In genomic region chr20:12594410-12595130, GRCh38 we compare ENCODE assay signal across 14 cellular contexts.
DNase-seq lines count a peak whose midpoint lies in the region; ATAC-seq and TF ChIP-seq lines count a peak whose summit lies in the region.
"Had no signal": no experiment of that assay in that cellular context is flagged by ENCODE, and none has a peak within 500 bp of the region (broad histone marks: within the 10 kb centered on the region; RNA-seq: fewer than 3 reads in every experiment).

No MANE protein-coding gene starts in this region.

- H3K27ac Mint-ChIP-seq in GM23338, result peak overlapping the region; percentile 81
- H3K27ac Mint-ChIP-seq: dendritic cell treated with granulocyte-macrophage colony-stimulating factor and Interleukin-4, amounts not matched to agents 40 ng/mL and 50 ng/mL, for 4 days; immature natural killer cell had no signal

- H2AFZ ChIP-seq in GM23338 (peak overlapping the region; percentile 11; the same call in 1 of the 2 replicates), PC-3 (ENCODE audit: low read length) (no peak overlapping the region)

- H3K4me2 ChIP-seq in GM23338 (no peak overlapping the region), PC-3 (ENCODE audit: low read length) (no peak overlapping the region)

- DNase-seq in BE2C, result peak; percentile 31
- DNase-seq in GM23338 (ENCODE audit: low spot score), result peak; percentile 53
- DNase-seq in PC-3, result peak; percentile 4
- DNase-seq in inferior parietal cortex (ENCODE audit: extremely low spot score), result peak; percentile 40
- no peak for DNase-seq in 8988T
- DNase-seq in hepatic stellate cell (ENCODE audit: low spot score), result no peak
- DNase-seq in activated T-cell treated with anti-CD3 and anti-CD28 coated beads, Interleukin-2, amount 50 U/mL, for 1 hour, result no peak
- DNase-seq: immature natural killer cell, NCI-H1694, sigmoid colon had no signal

- H3K79me2 ChIP-seq in GM23338 (replicated peaks; ENCODE audit: insufficient read depth), result no peaks in the 10 kb centered on the region
- H3K79me2 ChIP-seq in PC-3 (ENCODE audit: low read length), result no peaks in the 10 kb centered on the region

- H3K36me3 ChIP-seq in BE2C, result no peaks in the 10 kb centered on the region
- no peaks in the 10 kb centered on the region for H3K36me3 ChIP-seq in GM23338 (ENCODE audit: insufficient read depth)
- no peaks in the 10 kb centered on the region for H3K36me3 ChIP-seq in PC-3 (ENCODE audit: low read depth, low read length)
- H3K36me3 ChIP-seq: sigmoid colon, suprapubic skin had no signal

- H3K4me1 Mint-ChIP-seq in GM23338, result peaks cover 50% of the 10 kb centered on the region
- H3K4me1 Mint-ChIP-seq: immature natural killer cell had no signal

- H3K4me1 ChIP-seq in BE2C, result peaks cover 6% of the 10 kb centered on the region
- H3K4me1 ChIP-seq in GM23338 (ENCODE audit: insufficient read depth), result peaks cover 29% of the 10 kb centered on the region; the same call in 1 of the 2 replicates
- H3K4me1 ChIP-seq in PC-3 (ENCODE audit: insufficient read depth, low read length), result no peaks in the 10 kb centered on the region
- H3K4me1 ChIP-seq: suprapubic skin had no signal

- POLR2A ChIA-PET in PC-3 (lab: Charles Lee; ENCODE audit: unreplicated experiment), result interaction anchor here (0.7 kb wide), 1 partner anchor 77 kb away, joined by 3 read pairs; no protein-coding TSS in a partner anchor

- no peaks in the 10 kb centered on the region; the same call in 2 of the 3 replicates for H3K36me3 Mint-ChIP-seq in GM23338 (ENCODE audit: low read depth)
- H3K36me3 Mint-ChIP-seq: immature natural killer cell had no signal

- H3K9ac ChIP-seq in PC-3 (ENCODE audit: low read length), result no peak overlapping the region

- H3K9me3 Mint-ChIP-seq in GM23338, result no peaks in the 10 kb centered on the region

- peaks cover 3% of the 10 kb centered on the region for H3K27me3 Mint-ChIP-seq in GM23338 (ENCODE audit: insufficient read depth, low read depth, poor library complexity)
- H3K27me3 Mint-ChIP-seq: dendritic cell treated with granulocyte-macrophage colony-stimulating factor and Interleukin-4, amounts not matched to agents 40 ng/mL and 50 ng/mL, for 4 days had no signal

- peak; percentile 63 for ATAC-seq in GM23338
- no peak for ATAC-seq in PC-3
- ATAC-seq in GM19397 (IDR thresholded peaks at IDR 0.05; ENCODE audit: unreplicated experiment), result no peak
- ATAC-seq: Panc1 had no signal

- H3K9me2 ChIP-seq in GM23338 (ENCODE audit: insufficient read depth) (no peaks in the 10 kb centered on the region), PC-3 (replicated peaks; ENCODE audit: low read length) (no peaks in the 10 kb centered on the region)

- intact Hi-C loops in PC-3 (cut with micrococcal nuclease), result no loop called here

- H3K27me3 ChIP-seq in BE2C (no peaks in the 10 kb centered on the region), GM23338 (ENCODE audit: insufficient read depth) (no peaks in the 10 kb centered on the region), PC-3 (ENCODE audit: low read length) (peaks cover 51% of the 10 kb centered on the region)
- H3K27me3 ChIP-seq: sigmoid colon, suprapubic skin had no signal

- no peak overlapping the region for H3K27ac ChIP-seq in GM23338 (ENCODE audit: low read depth)
- no peak overlapping the region for H3K27ac ChIP-seq in PC-3 (ENCODE audit: low read length)
- H3K27ac ChIP-seq: sigmoid colon, suprapubic skin had no signal

- H4K20me1 ChIP-seq in GM23338 (replicated peaks; ENCODE audit: insufficient read depth), result no peaks in the 10 kb centered on the region
- no peaks in the 10 kb centered on the region for H4K20me1 ChIP-seq in PC-3 (ENCODE audit: low read length)

- H3F3A ChIP-seq in GM23338 (replicated peaks; ENCODE audit: low read depth) (no peaks in the 10 kb centered on the region), PC-3 (ENCODE audit: low read length, unreplicated experiment) (no peaks in the 10 kb centered on the region)

- no peak overlapping the region for H3K4me3 Mint-ChIP-seq in GM23338
- H3K4me3 Mint-ChIP-seq: dendritic cell treated with granulocyte-macrophage colony-stimulating factor and Interleukin-4, amounts not matched to agents 40 ng/mL and 50 ng/mL, for 4 days; immature natural killer cell had no signal

- TF ChIP-seq CTCF in BE2C (IDR thresholded peaks at IDR 0.05; ENCODE audit: low read depth, low read length) (no peak), GM23338 (conservative IDR thresholded peaks at IDR 0.05; ENCODE audit: low read depth in 2 of 2) (no peak), PC-3 (conservative IDR thresholded peaks at IDR 0.05; ENCODE audit: low read depth, low read length) (no peak)

- H3K4me3 ChIP-seq in BE2C (ENCODE audit: low read depth, low read length) (peak overlapping the region; percentile 32; the same call in 1 of the 2 replicates), GM23338 (no peak overlapping the region), PC-3 (ENCODE audit: low read length) (no peak overlapping the region)
- H3K4me3 ChIP-seq: sigmoid colon, suprapubic skin had no signal

- CTCF ChIA-PET in PC-3 (lab: Charles Lee), result no interaction called here

- H3K9me3 ChIP-seq in BE2C, result no peaks in the 10 kb centered on the region
- H3K9me3 ChIP-seq in PC-3 (ENCODE audit: low read length), result no peaks in the 10 kb centered on the region
- H3K9me3 ChIP-seq: sigmoid colon, suprapubic skin had no signal

- no TSS peak for BruUV-seq in PC-3 (replicated peaks; lab: Mats Ljungman, UMichigan)

TF ChIP-seq in GM23338, 12 proteins besides CTCF, POLR2A, EP300 and RAD21 (continues in another document):
- no peak for TF ChIP-seq ZNF114 (CRISPR knock-in tag; IDR thresholded peaks at IDR 0.05)
- TF ChIP-seq, protein P1, sequence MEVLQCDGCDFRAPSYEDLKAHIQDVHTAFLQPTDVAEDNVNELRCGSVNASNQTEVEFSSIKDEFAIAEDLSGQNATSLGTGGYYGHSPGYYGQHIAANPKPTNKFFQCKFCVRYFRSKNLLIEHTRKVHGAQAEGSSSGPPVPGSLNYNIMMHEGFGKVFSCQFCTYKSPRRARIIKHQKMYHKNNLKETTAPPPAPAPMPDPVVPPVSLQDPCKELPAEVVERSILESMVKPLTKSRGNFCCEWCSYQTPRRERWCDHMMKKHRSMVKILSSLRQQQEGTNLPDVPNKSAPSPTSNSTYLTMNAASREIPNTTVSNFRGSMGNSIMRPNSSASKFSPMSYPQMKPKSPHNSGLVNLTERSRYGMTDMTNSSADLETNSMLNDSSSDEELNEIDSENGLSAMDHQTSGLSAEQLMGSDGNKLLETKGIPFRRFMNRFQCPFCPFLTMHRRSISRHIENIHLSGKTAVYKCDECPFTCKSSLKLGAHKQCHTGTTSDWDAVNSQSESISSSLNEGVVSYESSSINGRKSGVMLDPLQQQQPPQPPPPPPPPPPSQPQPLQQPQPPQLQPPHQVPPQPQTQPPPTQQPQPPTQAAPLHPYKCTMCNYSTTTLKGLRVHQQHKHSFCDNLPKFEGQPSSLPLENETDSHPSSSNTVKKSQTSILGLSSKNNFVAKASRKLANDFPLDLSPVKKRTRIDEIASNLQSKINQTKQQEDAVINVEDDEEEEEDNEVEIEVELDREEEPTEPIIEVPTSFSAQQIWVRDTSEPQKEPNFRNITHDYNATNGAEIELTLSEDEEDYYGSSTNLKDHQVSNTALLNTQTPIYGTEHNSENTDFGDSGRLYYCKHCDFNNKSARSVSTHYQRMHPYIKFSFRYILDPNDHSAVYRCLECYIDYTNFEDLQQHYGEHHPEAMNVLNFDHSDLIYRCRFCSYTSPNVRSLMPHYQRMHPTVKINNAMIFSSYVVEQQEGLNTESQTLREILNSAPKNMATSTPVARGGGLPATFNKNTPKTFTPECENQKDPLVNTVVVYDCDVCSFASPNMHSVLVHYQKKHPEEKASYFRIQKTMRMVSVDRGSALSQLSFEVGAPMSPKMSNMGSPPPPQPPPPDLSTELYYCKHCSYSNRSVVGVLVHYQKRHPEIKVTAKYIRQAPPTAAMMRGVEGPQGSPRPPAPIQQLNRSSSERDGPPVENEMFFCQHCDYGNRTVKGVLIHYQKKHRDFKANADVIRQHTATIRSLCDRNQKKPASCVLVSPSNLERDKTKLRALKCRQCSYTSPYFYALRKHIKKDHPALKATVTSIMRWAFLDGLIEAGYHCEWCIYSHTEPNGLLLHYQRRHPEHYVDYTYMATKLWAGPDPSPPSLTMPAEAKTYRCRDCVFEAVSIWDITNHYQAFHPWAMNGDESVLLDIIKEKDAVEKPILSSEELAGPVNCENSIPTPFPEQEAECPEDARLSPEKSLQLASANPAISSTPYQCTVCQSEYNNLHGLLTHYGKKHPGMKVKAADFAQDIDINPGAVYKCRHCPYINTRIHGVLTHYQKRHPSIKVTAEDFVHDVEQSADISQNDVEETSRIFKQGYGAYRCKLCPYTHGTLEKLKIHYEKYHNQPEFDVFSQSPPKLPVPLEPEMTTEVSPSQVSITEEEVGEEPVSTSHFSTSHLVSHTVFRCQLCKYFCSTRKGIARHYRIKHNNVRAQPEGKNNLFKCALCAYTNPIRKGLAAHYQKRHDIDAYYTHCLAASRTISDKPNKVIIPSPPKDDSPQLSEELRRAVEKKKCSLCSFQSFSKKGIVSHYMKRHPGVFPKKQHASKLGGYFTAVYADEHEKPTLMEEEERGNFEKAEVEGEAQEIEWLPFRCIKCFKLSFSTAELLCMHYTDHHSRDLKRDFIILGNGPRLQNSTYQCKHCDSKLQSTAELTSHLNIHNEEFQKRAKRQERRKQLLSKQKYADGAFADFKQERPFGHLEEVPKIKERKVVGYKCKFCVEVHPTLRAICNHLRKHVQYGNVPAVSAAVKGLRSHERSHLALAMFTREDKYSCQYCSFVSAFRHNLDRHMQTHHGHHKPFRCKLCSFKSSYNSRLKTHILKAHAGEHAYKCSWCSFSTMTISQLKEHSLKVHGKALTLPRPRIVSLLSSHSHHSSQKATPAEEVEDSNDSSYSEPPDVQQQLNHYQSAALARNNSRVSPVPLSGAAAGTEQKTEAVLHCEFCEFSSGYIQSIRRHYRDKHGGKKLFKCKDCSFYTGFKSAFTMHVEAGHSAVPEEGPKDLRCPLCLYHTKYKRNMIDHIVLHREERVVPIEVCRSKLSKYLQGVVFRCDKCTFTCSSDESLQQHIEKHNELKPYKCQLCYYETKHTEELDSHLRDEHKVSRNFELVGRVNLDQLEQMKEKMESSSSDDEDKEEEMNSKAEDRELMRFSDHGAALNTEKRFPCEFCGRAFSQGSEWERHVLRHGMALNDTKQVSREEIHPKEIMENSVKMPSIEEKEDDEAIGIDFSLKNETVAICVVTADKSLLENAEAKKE (CRISPR knock-in tag; IDR thresholded peaks at IDR 0.05), result no peak
- no peak for TF ChIP-seq POLR2AphosphoS5 (IDR thresholded peaks at IDR 0.05; ENCODE audit: low read depth)
- TF ChIP-seq NANOG (IDR thresholded peaks at IDR 0.05; ENCODE audit: borderline replicate concordance), result no peak

Comparison
In these comparisons a context has a peak if more than half of its experiments do, and no peak if none do; other contexts are left out.
1. DNase-seq: peak in BE2C (single experiment), GM23338 (single experiment), PC-3 (single experiment) and inferior parietal cortex (single experiment); none in 8988T (single experiment), hepatic stellate cell (single experiment) and activated T-cell treated with anti-CD3 and anti-CD28 coated beads, Interleukin-2, amount 50 U/mL, for 1 hour (single experiment).